ENCODE assay signal across 8 cellular contexts in the genomic region with DNA sequence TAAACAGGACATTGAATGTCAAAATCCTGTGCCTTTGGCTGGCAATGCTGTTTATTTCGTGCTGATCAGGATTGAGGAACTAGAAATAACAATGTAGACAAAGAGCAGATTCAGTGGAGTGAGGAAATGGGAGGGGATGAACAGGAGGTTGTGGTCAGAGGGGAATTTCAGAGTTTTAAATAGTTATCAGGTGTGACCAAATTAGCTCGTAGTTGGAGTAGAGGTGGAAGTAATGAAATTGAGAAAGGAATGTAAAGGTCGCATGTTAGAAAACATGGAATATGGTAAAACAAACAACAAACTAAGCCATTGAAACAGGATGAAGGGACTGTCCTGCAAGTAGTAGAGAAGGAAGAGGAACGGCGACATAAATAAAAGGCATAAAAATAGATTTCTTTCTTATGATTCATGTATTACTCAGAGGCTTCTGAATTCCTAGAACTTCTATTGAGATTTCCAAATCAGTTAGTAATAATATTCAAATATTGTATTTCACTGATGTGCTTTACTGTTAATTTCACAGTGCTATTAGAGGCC. TPM values are rescaled to one million over a fixed set of nuclear protein-coding genes. Genes with fewer than 3 reads are reported as not detected.
DNase-seq lines count a peak whose midpoint lies in the region; ATAC-seq and TF ChIP-seq lines count a peak whose summit lies in the region.

No MANE protein-coding gene starts in this region.

- peak overlapping the region; percentile 85 for H2AFZ ChIP-seq in SK-N-SH (ENCODE audit: low read depth)

- ATAC-seq in HG02759 (IDR thresholded peaks at IDR 0.05; ENCODE audit: unreplicated experiment) = peak; percentile 69

- no peaks in the 10 kb centered on the region; the same call in 1 of the 2 replicates for H3K9me3 ChIP-seq in SK-N-SH

- no peaks in the 10 kb centered on the region for H3K79me2 ChIP-seq in SK-N-SH (ENCODE audit: insufficient read depth)

- peak overlapping the region; percentile 46; the same call in 1 of the 2 replicates for H3K9ac ChIP-seq in SK-N-SH

- no peak for TF ChIP-seq RAD21 in SK-N-SH (IDR thresholded peaks at IDR 0.05; ENCODE audit: low read length)

- no peak for TF ChIP-seq CTCF in SK-N-SH (IDR thresholded peaks at IDR 0.05)

- peaks cover 24% of the 10 kb centered on the region for H3F3A ChIP-seq in SK-N-SH (replicated peaks; ENCODE audit: insufficient read depth)

- H3K27ac ChIP-seq in SK-N-SH (ENCODE audit: low read depth in 2 of 2, low read length in 1 of 2) (peak overlapping the region; percentile 73 to 84), substantia nigra (ENCODE audit: low read depth, low read length, poor library complexity, severe bottlenecking) (no peak overlapping the region)

- no peaks in the 10 kb centered on the region for H3K9me2 ChIP-seq in SK-N-SH

- H3K4me3 ChIP-seq in SK-N-SH (ENCODE audit: low read depth in 2 of 2, low read length in 1 of 2) = peak overlapping the region in 1 of 2 experiments; percentile 43; a peak in 2 of 4 replicates

- H3K4me2 ChIP-seq in SK-N-SH = peak overlapping the region; percentile 74

- no peaks in the 10 kb centered on the region for H4K20me1 ChIP-seq in SK-N-SH (ENCODE audit: insufficient read depth)

- POLR2A ChIA-PET in SK-N-SH (lab: Yijun Ruan, JAX) = interaction anchor here (1.7 kb wide), 1 partner anchor 9 kb away, joined by 6 read pairs; the partner anchor contains the start of gene SAV1

- CTCF ChIA-PET in SK-N-SH (lab: Yijun Ruan, JAX) = no interaction called here

- TF ChIP-seq EP300 in SK-N-SH (IDR thresholded peaks at IDR 0.05; ENCODE audit: borderline replicate concordance in 1 of 2, low read depth in 1 of 2, low read length in 1 of 2) = peak in 1 of 2 experiments; percentile 23; a peak in 1 of 4 replicates

- DNase-seq in GM04503 (ENCODE audit: low read depth) (peak; percentile 42), SK-N-SH (no peak), iPS-NIHi11 (ENCODE audit: low spot score) (peak; percentile 29), T1000 (lab: John Stamatoyannopoulos, UW) (no peak), substantia nigra (lab: John Stamatoyannopoulos, UW) (no peak), NCI-H345 (lab: John Stamatoyannopoulos, UW) (no peak), NCI-H2081 treated with DMSO at 0.1 percent for 48 hours (lab: John Stamatoyannopoulos, UW) (no peak)

- no peaks in the 10 kb centered on the region for H3K36me3 ChIP-seq in SK-N-SH (replicated peaks in 1 of 2; ENCODE audit: control insufficient read depth in 1 of 2, insufficient read depth in 2 of 2, low read length in 1 of 2)

- H3K4me1 ChIP-seq in SK-N-SH (ENCODE audit: control insufficient read depth in 1 of 2, insufficient read depth in 2 of 2, low read depth in 1 of 2, low read length in 1 of 2) = peaks cover 0 to 15% of the 10 kb centered on the region in 2 experiments; a peak in 3 of 4 replicates

- 9% methylated on average over 5 of the region's 5 CpGs for WGBS in SK-N-SH (ENCODE audit: low lambda C conversion rate)

- no peaks in the 10 kb centered on the region for H3K27me3 ChIP-seq in SK-N-SH (ENCODE audit: insufficient read depth)

TF ChIP-seq in SK-N-SH, 30 proteins besides CTCF, POLR2A, EP300 and RAD21:
- no peak for TF ChIP-seq FOXJ3 (CRISPR knock-in tag; IDR thresholded peaks at IDR 0.05)
- TF ChIP-seq TCF12 (IDR thresholded peaks at IDR 0.05) = peak; percentile 84
- TF ChIP-seq, protein P1, sequence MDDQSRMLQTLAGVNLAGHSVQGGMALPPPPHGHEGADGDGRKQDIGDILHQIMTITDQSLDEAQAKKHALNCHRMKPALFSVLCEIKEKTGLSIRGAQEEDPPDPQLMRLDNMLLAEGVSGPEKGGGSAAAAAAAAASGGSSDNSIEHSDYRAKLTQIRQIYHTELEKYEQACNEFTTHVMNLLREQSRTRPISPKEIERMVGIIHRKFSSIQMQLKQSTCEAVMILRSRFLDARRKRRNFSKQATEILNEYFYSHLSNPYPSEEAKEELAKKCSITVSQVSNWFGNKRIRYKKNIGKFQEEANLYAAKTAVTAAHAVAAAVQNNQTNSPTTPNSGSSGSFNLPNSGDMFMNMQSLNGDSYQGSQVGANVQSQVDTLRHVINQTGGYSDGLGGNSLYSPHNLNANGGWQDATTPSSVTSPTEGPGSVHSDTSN (IDR thresholded peaks at IDR 0.05) = peak; percentile 35
- TF ChIP-seq YY1 (IDR thresholded peaks at IDR 0.05; ENCODE audit: low read depth) = no peak
- no peak for TF ChIP-seq NFIC (IDR thresholded peaks at IDR 0.05; ENCODE audit: borderline replicate concordance)
- TF ChIP-seq ELF1 (IDR thresholded peaks at IDR 0.05) = no peak
- 0 out of 2 replicates have a peak, but pooled peaks have one; percentile 16 for TF ChIP-seq TAF1 (IDR thresholded peaks at IDR 0.05; ENCODE audit: borderline replicate concordance, low read depth, low read length)
- TF ChIP-seq CHD2 (IDR thresholded peaks at IDR 0.05; ENCODE audit: low read length, partially characterized antibody) = no peak
- peak; percentile 40; the same call in 1 of the 2 replicates for TF ChIP-seq POLR2AphosphoS5 (IDR thresholded peaks at IDR 0.05; ENCODE audit: low read depth, low read length)
- peak; percentile 65; the same call in 1 of the 2 replicates for TF ChIP-seq FOSL2 (IDR thresholded peaks at IDR 0.05; ENCODE audit: borderline replicate concordance, low read depth)
- TF ChIP-seq NRF1 (IDR thresholded peaks at IDR 0.05; ENCODE audit: low read depth, low read length) = no peak
- no peak for TF ChIP-seq RXRA (IDR thresholded peaks at IDR 0.05; ENCODE audit: borderline replicate concordance, low read depth)
- peak; percentile 87; the same call in 1 of the 2 replicates for TF ChIP-seq MEF2A (IDR thresholded peaks at IDR 0.05; ENCODE audit: borderline replicate concordance, low read depth)
- no peak for TF ChIP-seq EZH2phosphoT487 (IDR thresholded peaks at IDR 0.05; ENCODE audit: borderline replicate concordance, low read depth)
- no peak for TF ChIP-seq SMC3 (IDR thresholded peaks at IDR 0.05; ENCODE audit: low read depth, low read length)
- TF ChIP-seq GATA2 (CRISPR knock-in tag; IDR thresholded peaks at IDR 0.05) = no peak
- TF ChIP-seq RFX5 (IDR thresholded peaks at IDR 0.05; ENCODE audit: low read length) = no peak
- TF ChIP-seq MXI1 (IDR thresholded peaks at IDR 0.05; ENCODE audit: low read depth, low read length) = no peak
- TF ChIP-seq REST (IDR thresholded peaks at IDR 0.05; ENCODE audit: low read depth, low read length) = no peak
- TF ChIP-seq TEAD4 (IDR thresholded peaks at IDR 0.05; ENCODE audit: borderline replicate concordance, insufficient read depth) = no peak
- TF ChIP-seq GABPA (IDR thresholded peaks at IDR 0.05; ENCODE audit: low read depth) = no peak
- TF ChIP-seq JUND (IDR thresholded peaks at IDR 0.05) = peak; percentile 41
- TF ChIP-seq FOXM1 (IDR thresholded peaks at IDR 0.05; ENCODE audit: low read depth) = no peak

RNA-seq across cellular contexts. Expression of gene SAV1, which starts 9.5 kb away (rescaled TPM):
- polyA plus RNA-seq in SK-N-SH (2012; rRNA removed) = 8.9 and 9.2 TPM in 2 replicates
- polyA plus RNA-seq in SK-N-SH (2012; cell fraction: cytosol; rRNA removed) = 14.4 and 17.2 TPM in 2 replicates
- 3.5 and 6.3 TPM in 2 replicates for polyA plus RNA-seq in SK-N-SH (2012; cell fraction: nucleus; rRNA removed)

Comparison
In these comparisons a context has a peak if more than half of its experiments do, and no peak if none do; other contexts are left out.
1. DNase-seq: peak in GM04503 (single experiment) and iPS-NIHi11 (single experiment); none in SK-N-SH (single experiment), T1000 (single experiment), substantia nigra (0 of 49), NCI-H345 (single experiment) and NCI-H2081 treated with DMSO at 0.1 percent for 48 hours (single experiment).